In genomic region chr11:615453-616319, GRCh38 we compare ENCODE assay signal across 8 cellular contexts. TPM values are rescaled to one million over a fixed set of nuclear protein-coding genes. Genes with fewer than 3 reads are reported as not detected.
DNase-seq lines count a peak whose midpoint lies in the region; ATAC-seq and TF ChIP-seq lines count a peak whose summit lies in the region.

IRF7 (minus strand) TSS chr11:615950; CDS start chr11:615364, 586 bp downstream.

- intact Hi-C loops in right cardiac atrium (cut with DNase I), result no loop called here
- intact Hi-C loops in aorta (cut with DNase I), result no loop called here

- H3K4me1 ChIP-seq in right cardiac atrium (ENCODE audit: control insufficient read depth, insufficient read depth, low read length) (no peaks in the 10 kb centered on the region), rectal smooth muscle tissue (ENCODE audit: control insufficient read depth, insufficient read depth, low read length) (peaks cover 4% of the 10 kb centered on the region), aorta (ENCODE audit: control insufficient read depth in 1 of 2, insufficient read depth in 2 of 2, low read length in 2 of 2) (no peaks in the 10 kb centered on the region)

- WGBS in right cardiac atrium, result 5% methylated on average over 67 of the region's 67 CpGs
- WGBS in aorta, 2 donors, result 5 to 6% methylated on average over 64 to 67 of the region's 67 CpGs

- H3K4me3 ChIP-seq in GM12864 (ENCODE audit: low read depth, low read length), result peak within 1 kb of the TSS; percentile 96
- peak within 1 kb of the TSS; percentile 77 for H3K4me3 ChIP-seq in right cardiac atrium (ENCODE audit: low read length)
- peak within 1 kb of the TSS; percentile 92 for H3K4me3 ChIP-seq in rectal smooth muscle tissue (ENCODE audit: low read length)
- peak within 1 kb of the TSS; percentile 48 to 83 for H3K4me3 ChIP-seq in aorta (ENCODE audit: low read length in 2 of 2)

- H3K27ac ChIP-seq in right cardiac atrium (ENCODE audit: low read length) (peak within 1 kb of the TSS; percentile 92), rectal smooth muscle tissue (ENCODE audit: low read depth, low read length) (peak within 1 kb of the TSS; percentile 98), aorta (ENCODE audit: low read depth in 1 of 2, low read length in 2 of 2) (peak within 1 kb of the TSS; percentile 51 to 63)

- H3K9ac ChIP-seq in rectal smooth muscle tissue (ENCODE audit: low read length), result peak within 1 kb of the TSS; percentile 93

- no peak for TF ChIP-seq CTCF in GM12864 (IDR thresholded peaks at IDR 0.05; ENCODE audit: low read depth, low read length, missing control alignments)

- H3K36me3 ChIP-seq in rectal smooth muscle tissue (ENCODE audit: control insufficient read depth, insufficient read depth, low read length) (peaks cover 15% of the 10 kb centered on the region), aorta (ENCODE audit: control insufficient read depth in 1 of 2, insufficient read depth in 2 of 2, low read length in 1 of 2) (peaks cover 0 to 2% of the 10 kb centered on the region in 2 donors)

- H3K9me3 ChIP-seq in right cardiac atrium (ENCODE audit: control insufficient read depth, low read length) (no peaks in the 10 kb centered on the region), aorta (ENCODE audit: control insufficient read depth, low read length) (no peaks in the 10 kb centered on the region)

- DNase-seq in GM12864 (ENCODE audit: low read depth) (peak; percentile 89), NCI-H1436 treated with DMSO at 0.1 percent for 48 hours (lab: John Stamatoyannopoulos, UW) (peak; percentile 78), T-helper 2 cell (peak; percentile 74 to 91 (median 80)), anterior cingulate cortex (lab: John Stamatoyannopoulos, UW) (peak in 55 of 58 donors; percentile 11 to 89 (median 76)), right cardiac atrium (peak; percentile 98 to 99 (median 99)), aorta (peak; percentile 99)

- H3K27me3 ChIP-seq in right cardiac atrium (ENCODE audit: control insufficient read depth, insufficient read depth), result no peaks in the 10 kb centered on the region
- no peaks in the 10 kb centered on the region for H3K27me3 ChIP-seq in rectal smooth muscle tissue (ENCODE audit: control insufficient read depth, insufficient read depth, low read length)
- H3K27me3 ChIP-seq in aorta (ENCODE audit: control insufficient read depth in 1 of 2, insufficient read depth in 2 of 2, low read length in 1 of 2), result no peaks in the 10 kb centered on the region

- ATAC-seq in HG02642 (IDR thresholded peaks at IDR 0.05; ENCODE audit: poor library complexity, unreplicated experiment) (peak; percentile 76), right cardiac atrium (peak; percentile 88 to 91), aorta (ENCODE audit: low FRiP score) (peak; percentile 92)

RNA-seq across cellular contexts. Expression of gene IRF7, which starts in this region (rescaled TPM):
- total RNA-seq in right cardiac atrium (10 to 100 TPM in 3 of 4 donors, 1 to 10 TPM in 1; 9.4 to 19.2 (median 13.5) TPM), aorta (10 to 100 TPM; 23.3 to 30.9 TPM)
- polyA plus RNA-seq in right cardiac atrium (14.8 TPM), aorta (10 to 100 TPM; 13.4 to 29.3 TPM)

Comparison
In these comparisons a context has a peak if more than half of its experiments do, and no peak if none do; other contexts are left out.
1. Peak in every context shown above with its lines: DNase-seq, ATAC-seq, H3K4me3 ChIP-seq and H3K27ac ChIP-seq.